21 cellular contexts compared by ENCODE assay signal in the genomic region with DNA sequence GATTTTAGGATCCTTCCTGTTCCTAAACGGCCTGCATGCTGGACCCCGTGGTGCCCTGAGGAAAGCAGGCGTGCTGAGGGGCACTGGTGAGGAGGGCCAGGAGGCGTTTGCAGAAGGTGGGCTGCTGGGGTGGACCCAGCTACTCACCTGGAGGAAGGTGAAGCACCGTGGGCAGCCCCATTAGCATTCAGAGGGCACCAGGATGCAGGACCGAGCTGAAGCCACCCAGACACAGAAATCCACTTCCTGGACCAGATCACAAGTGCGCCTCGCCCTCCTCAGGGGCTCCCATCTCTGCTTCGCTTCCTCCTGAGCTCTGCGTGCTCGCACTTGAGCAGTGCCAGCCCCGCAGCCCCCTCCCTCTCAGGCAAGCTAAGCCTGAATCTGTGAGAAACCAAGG.
DNase-seq lines count a peak whose midpoint lies in the region; ATAC-seq and TF ChIP-seq lines count a peak whose summit lies in the region.
"Had no signal": no experiment of that assay in that cellular context is flagged by ENCODE, and none has a peak within 500 bp of the region (broad histone marks: within the 10 kb centered on the region; RNA-seq: fewer than 3 reads in every experiment).

No MANE protein-coding gene starts in this region.

- intact Hi-C loops in posterior vena cava (cut with DNase I), result no loop called here

- H3K4me1 ChIP-seq in BLaER1 treated with 17β-estradiol and CSF1 and Interleukin-3, amounts not matched to agents 10 nM and 100 nM, result peaks cover 11 to 87% (median 64%) of the 10 kb centered on the region in 10 experiments; a peak in 19 of 20 replicates
- H3K4me1 ChIP-seq: HAP-1 had no signal

- no peak overlapping the region for H3K9ac ChIP-seq in BLaER1 treated with 17β-estradiol and CSF1 and Interleukin-3, amounts not matched to agents 10 nM and 100 nM

- no peak for TF ChIP-seq CTCF in chondrocyte (IDR thresholded peaks at IDR 0.05)

- H3K27me3 ChIP-seq in BLaER1 treated with 17β-estradiol and CSF1 and Interleukin-3, amounts not matched to agents 10 nM and 100 nM, result 0 out of 22 replicates have a peak, but pooled peaks cover 0 to 4% (median 0%) of the 10 kb centered on the region in 11 experiments
- H3K27me3 ChIP-seq: BE2C had no signal

- H3K27me3 Mint-ChIP-seq in chondrocyte (ENCODE audit: low read depth), result no peaks in the 10 kb centered on the region
- H3K27me3 Mint-ChIP-seq: CD4-positive, alpha-beta memory T cell had no signal

- no peak overlapping the region for H3K4me3 ChIP-seq in BLaER1 treated with 17β-estradiol and CSF1 and Interleukin-3, amounts not matched to agents 10 nM and 100 nM
- H3K4me3 ChIP-seq: GM12878, HAP-1 had no signal

- H3K9me3 Mint-ChIP-seq in chondrocyte (ENCODE audit: low read depth), result no peaks in the 10 kb centered on the region
- H3K9me3 Mint-ChIP-seq: CD14-positive monocyte; CD4-positive, alpha-beta memory T cell; HFFc6 had no signal

- H3K4me3 Mint-ChIP-seq in chondrocyte (ENCODE audit: unreplicated experiment), result no peak overlapping the region
- H3K4me3 Mint-ChIP-seq: CD14-positive monocyte; CD4-positive, alpha-beta memory T cell; HFFc6 had no signal

- peak overlapping the region in 2 of 11 experiments; percentile 33 to 44; a peak in 4 of 22 replicates for H3K27ac ChIP-seq in BLaER1 treated with 17β-estradiol and CSF1 and Interleukin-3, amounts not matched to agents 10 nM and 100 nM
- H3K27ac ChIP-seq: 22Rv1 had no signal

- no peak for ATAC-seq in GM18870 (IDR thresholded peaks at IDR 0.05; ENCODE audit: unreplicated experiment)
- ATAC-seq: GM12878 had no signal

- peaks cover 53% of the 10 kb centered on the region for H3K4me1 Mint-ChIP-seq in chondrocyte (ENCODE audit: low read depth)

- peaks cover 2% of the 10 kb centered on the region for H3K36me3 Mint-ChIP-seq in chondrocyte (ENCODE audit: low read depth)
- H3K36me3 Mint-ChIP-seq: CD14-positive monocyte; CD4-positive, alpha-beta memory T cell had no signal

- H3K27ac Mint-ChIP-seq in chondrocyte (ENCODE audit: unreplicated experiment), result no peak overlapping the region
- H3K27ac Mint-ChIP-seq: CD14-positive monocyte; CD4-positive, alpha-beta memory T cell; HFFc6 had no signal

- peak overlapping the region in 10 of 11 experiments; percentile 29 to 79 (median 63); a peak in 18 of 22 replicates for H3K4me2 ChIP-seq in BLaER1 treated with 17β-estradiol and CSF1 and Interleukin-3, amounts not matched to agents 10 nM and 100 nM

- H3K9me3 ChIP-seq in BLaER1 treated with 17β-estradiol and CSF1 and Interleukin-3, amounts not matched to agents 10 nM and 100 nM (replicated peaks in 1 of 11), result no peaks in the 10 kb centered on the region
- H3K9me3 ChIP-seq: BE2C, HAP-1 had no signal

- H3K36me3 ChIP-seq in BLaER1 treated with 17β-estradiol and CSF1 and Interleukin-3, amounts not matched to agents 10 nM and 100 nM, result no peaks in the 10 kb centered on the region
- H3K36me3 ChIP-seq: BE2C, HAP-1 had no signal

- no peaks in the 10 kb centered on the region for H4K20me1 ChIP-seq in BLaER1 treated with 17β-estradiol and CSF1 and Interleukin-3, amounts not matched to agents 10 nM and 100 nM

- peak; percentile 50 for DNase-seq in activated effector memory CD4-positive, alpha-beta T cell treated with anti-CD3 and anti-CD28 coated beads, Interleukin-2, amount 50 U/mL, for 16 hours
- DNase-seq in activated effector memory CD4-positive, alpha-beta T cell treated with Interleukin-2 at 50 U/mL for 16 hours, result no peak
- peak; percentile 67 for DNase-seq in chondrocyte (ENCODE audit: low spot score)
- peak; percentile 73 for DNase-seq in posterior vena cava (ENCODE audit: low spot score)
- DNase-seq in HPDE6-E6E7 (ENCODE audit: extremely low spot score), result no peak
- no peak for DNase-seq in occipital lobe (lab: John Stamatoyannopoulos, UW)
- DNase-seq: ACHN; AML-193; BE2C; CD4-positive, alpha-beta memory T cell; COR-L47; DMS153; DND-41; GOT3; HFFc6 had no signal

Comparison
In these comparisons a context has a peak if more than half of its experiments do, and no peak if none do; other contexts are left out.
1. DNase-seq: peak in activated effector memory CD4-positive, alpha-beta T cell treated with anti-CD3 and anti-CD28 coated beads, Interleukin-2, amount 50 U/mL, for 16 hours (single experiment), chondrocyte (single experiment) and posterior vena cava (single experiment); none in activated effector memory CD4-positive, alpha-beta T cell treated with Interleukin-2 at 50 U/mL for 16 hours (single experiment), HPDE6-E6E7 (single experiment) and occipital lobe (single experiment).